Comparison of ENCODE assay signal across 9 cellular contexts in the genomic region with DNA sequence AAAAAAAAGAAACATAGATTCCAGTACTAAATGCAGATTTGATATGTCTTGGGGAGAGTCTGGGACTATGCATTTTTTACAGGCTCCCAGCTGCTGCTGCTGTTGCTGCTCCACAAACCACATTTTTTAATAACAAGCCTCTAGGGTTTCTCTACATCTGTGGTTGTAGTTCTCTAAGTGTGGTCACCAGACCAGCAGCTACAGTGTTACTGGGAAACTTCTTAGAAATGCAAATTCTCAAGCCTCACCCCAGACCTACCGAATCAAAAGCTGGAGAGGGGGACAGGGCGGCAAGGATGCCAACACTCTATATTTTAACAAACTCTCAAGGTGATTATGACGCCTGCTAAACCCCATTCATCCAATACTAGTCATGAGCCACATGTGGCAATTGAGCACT.
DNase-seq lines count a peak whose midpoint lies in the region; ATAC-seq, FAIRE-seq and TF ChIP-seq lines count a peak whose summit lies in the region.
"Had no signal": no experiment of that assay in that cellular context is flagged by ENCODE, and none has a peak within 500 bp of the region (broad histone marks: within the 10 kb centered on the region; RNA-seq: fewer than 3 reads in every experiment).

No MANE protein-coding gene starts in this region.

- peaks cover 4% of the 10 kb centered on the region for H3K36me3 Mint-ChIP-seq in T-helper 17 cell (ENCODE audit: low read depth)

- no peak overlapping the region for H3K4me3 Mint-ChIP-seq in T-helper 17 cell
- H3K4me3 Mint-ChIP-seq: neural crest cell had no signal

- no peak for TF ChIP-seq CTCF in upper lobe of right lung (IDR thresholded peaks at IDR 0.05)

- peak overlapping the region; percentile 95 for H3K27ac Mint-ChIP-seq in T-helper 17 cell

- H3K4me3 ChIP-seq in upper lobe of right lung: no peak overlapping the region

- H3K27ac ChIP-seq in upper lobe of right lung: no peak overlapping the region

- H3K4me1 ChIP-seq in upper lobe of right lung: peaks cover 28% of the 10 kb centered on the region

- H3K27me3 Mint-ChIP-seq in T-helper 17 cell: no peaks in the 10 kb centered on the region

- DNase-seq in AG08396 (ENCODE audit: low spot score) (peak; percentile 9), GM19239 (ENCODE audit: insufficient read length, low spot score) (no peak), T-helper 17 cell (no peak), upper lobe of right lung (no peak), anterior cingulate cortex (lab: John Stamatoyannopoulos, UW) (no peak), DMS 273 treated with DMSO at 0.1 percent for 48 hours (lab: John Stamatoyannopoulos, UW) (no peak), NCI-H2196 treated with DMSO at 0.1 percent for 48 hours (lab: John Stamatoyannopoulos, UW; ENCODE audit: unreplicated experiment) (no peak)

- FAIRE-seq in GM19239 (lab: Jason Lieb, UNC): peak; percentile 96

- H3K27me3 ChIP-seq in upper lobe of right lung: no peaks in the 10 kb centered on the region

- H3K4me1 Mint-ChIP-seq in T-helper 17 cell: peaks cover 70% of the 10 kb centered on the region

- H3K36me3 ChIP-seq in upper lobe of right lung: no peaks in the 10 kb centered on the region

- ATAC-seq in HG03139 (IDR thresholded peaks at IDR 0.05; ENCODE audit: unreplicated experiment) (peak; percentile 77), T-helper 17 cell (peak; percentile 70), upper lobe of right lung (peak; percentile 37)

- H3K9me3 ChIP-seq in T-helper 17 cell (ENCODE audit: control insufficient read depth, low read length, poor library complexity, severe bottlenecking): no peaks in the 10 kb centered on the region
- no peaks in the 10 kb centered on the region for H3K9me3 ChIP-seq in upper lobe of right lung

- intact Hi-C loops in upper lobe of right lung (cut with DNase I): no loop called here
